ENCODE assay signal across 8 cellular contexts in the genomic region with DNA sequence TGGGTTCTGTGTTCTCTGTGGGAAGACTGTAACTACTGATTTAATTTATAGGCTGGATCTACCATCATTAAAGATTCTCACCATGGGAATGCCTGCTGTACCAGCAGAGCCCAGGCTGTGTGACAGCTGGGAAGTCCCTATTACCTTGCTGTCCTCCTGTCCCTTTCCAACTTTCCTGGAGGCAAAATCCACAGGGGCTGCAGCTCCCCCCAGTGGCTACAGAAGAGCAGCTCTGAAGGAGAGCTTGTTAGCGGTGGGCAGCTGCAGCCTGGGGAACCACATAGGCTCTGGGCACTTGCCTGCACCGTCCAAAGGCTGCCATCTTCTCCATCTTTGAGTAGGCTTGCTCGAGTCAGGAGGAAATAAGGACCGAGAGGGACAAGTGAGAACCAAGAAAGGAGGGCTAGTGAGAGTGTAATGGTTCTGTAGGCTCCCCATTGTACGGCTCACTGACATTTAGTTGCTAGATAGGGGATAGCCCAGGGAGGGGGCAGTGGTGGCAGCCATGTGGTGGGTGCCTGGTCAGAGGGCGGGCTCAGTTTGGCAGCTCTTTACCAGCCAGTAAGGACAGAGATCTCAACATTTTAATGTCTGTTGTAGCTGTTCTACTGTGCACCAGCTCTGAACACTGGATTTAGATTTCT.
DNase-seq lines count a peak whose midpoint lies in the region; ATAC-seq and TF ChIP-seq lines count a peak whose summit lies in the region.

No MANE protein-coding gene starts in this region.

- H3K27me3 Mint-ChIP-seq in activated naive CD8-positive, alpha-beta T cell treated with anti-CD3 and anti-CD28 coated beads for 36 hours, result peaks cover 3% of the 10 kb centered on the region
- no peaks in the 10 kb centered on the region for H3K27me3 Mint-ChIP-seq in progenitor cell of endocrine pancreas

- POLR2A ChIA-PET in A673 (lab: Charles Lee; ENCODE audit: low non-redundant PET), result no interaction called here

- CTCF ChIA-PET in A673 (lab: Charles Lee), result interaction anchor here (0.6 to 2.2 kb wide), 6 partner anchors 162 to 237 kb away, joined by 3 to 15 read pairs (median 10); a partner anchor contains a TSS

- TF ChIP-seq CTCF in A673 (conservative IDR thresholded peaks at IDR 0.05; ENCODE audit: low read depth, low read length) (peak; percentile 86), progenitor cell of endocrine pancreas (IDR thresholded peaks at IDR 0.05; ENCODE audit: unreplicated experiment) (peak; percentile 78)

- DNase-seq in A673 (ENCODE audit: low spot score) (peak; percentile 83), NCI-H2171 (lab: John Stamatoyannopoulos, UW) (peak; percentile 69), Right ventricle myocardium inferior (ENCODE audit: missing footprints) (peak; percentile 72), progenitor cell of endocrine pancreas (ENCODE audit: low spot score, unreplicated experiment) (peak; percentile 44)
- peak; percentile 32 for DNase-seq in activated naive CD8-positive, alpha-beta T cell treated with anti-CD3 and anti-CD28 coated beads for 36 hours
- no peak for DNase-seq in activated CD4-positive, CD25-positive, alpha-beta regulatory T cell (lab: John Stamatoyannopoulos, UW)

- no peak overlapping the region for H3K4me3 Mint-ChIP-seq in activated naive CD8-positive, alpha-beta T cell treated with anti-CD3 and anti-CD28 coated beads for 36 hours
- H3K4me3 Mint-ChIP-seq in progenitor cell of endocrine pancreas (ENCODE audit: low read depth), result no peak overlapping the region

- no peaks in the 10 kb centered on the region for H3K9me3 ChIP-seq in A673 (ENCODE audit: low read depth, low read length, poor library complexity, severe bottlenecking)

- H3K36me3 Mint-ChIP-seq in activated naive CD8-positive, alpha-beta T cell treated with anti-CD3 and anti-CD28 coated beads for 36 hours, result no peaks in the 10 kb centered on the region
- H3K36me3 Mint-ChIP-seq in progenitor cell of endocrine pancreas (ENCODE audit: insufficient read depth), result no peaks in the 10 kb centered on the region

- ATAC-seq in GM18502 (IDR thresholded peaks at IDR 0.05; ENCODE audit: poor library complexity, unreplicated experiment) (peak; percentile 66), HG02970 (IDR thresholded peaks at IDR 0.05; ENCODE audit: low FRiP score, unreplicated experiment) (peak; percentile 79), Right ventricle myocardium inferior (peak; percentile 87)

- BruUV-seq in A673 (replicated peaks; lab: Mats Ljungman, UMichigan), result no TSS peak

- H3K9me3 Mint-ChIP-seq in activated naive CD8-positive, alpha-beta T cell treated with anti-CD3 and anti-CD28 coated beads for 36 hours, result no peaks in the 10 kb centered on the region
- H3K9me3 Mint-ChIP-seq in progenitor cell of endocrine pancreas (ENCODE audit: low read depth), result no peaks in the 10 kb centered on the region

- H3K4me3 ChIP-seq in A673 (ENCODE audit: low read depth, low read length, poor library complexity, severe bottlenecking), result no peak overlapping the region

- H3K27me3 ChIP-seq in A673 (replicated peaks; ENCODE audit: insufficient read depth, low read depth, low read length, poor library complexity), result peaks cover 5% of the 10 kb centered on the region

- H3K36me3 ChIP-seq in A673 (ENCODE audit: insufficient read depth, low read length, poor library complexity, severe bottlenecking), result no peaks in the 10 kb centered on the region

- no peaks in the 10 kb centered on the region for H3K4me1 Mint-ChIP-seq in activated naive CD8-positive, alpha-beta T cell treated with anti-CD3 and anti-CD28 coated beads for 36 hours
- peaks cover 3% of the 10 kb centered on the region for H3K4me1 Mint-ChIP-seq in progenitor cell of endocrine pancreas (ENCODE audit: low read depth)

- no peaks in the 10 kb centered on the region for H3K4me1 ChIP-seq in A673 (ENCODE audit: insufficient read depth, low read length, poor library complexity, severe bottlenecking)

- no peak overlapping the region for H3K27ac ChIP-seq in A673 (ENCODE audit: low read depth, low read length, poor library complexity, severe bottlenecking)

- intact Hi-C loops in A673 (cut with micrococcal nuclease; ENCODE audit: unreplicated experiment), result loop anchor here (5.0 kb wide), 3 partner anchors 164 to 464 kb away; no protein-coding TSS in a partner anchor
- intact Hi-C loops in Right ventricle myocardium inferior (cut with DNase I), result loop anchor here (1.0 to 5.0 kb wide), 3 partner anchors 162 to 464 kb away; no protein-coding TSS in a partner anchor

- H3K27ac Mint-ChIP-seq in activated naive CD8-positive, alpha-beta T cell treated with anti-CD3 and anti-CD28 coated beads for 36 hours, result no peak overlapping the region
- no peak overlapping the region for H3K27ac Mint-ChIP-seq in progenitor cell of endocrine pancreas

Comparison
In these comparisons a context has a peak if more than half of its experiments do, and no peak if none do; other contexts are left out.
1. DNase-seq: peak in A673 (single experiment), NCI-H2171 (single experiment), activated naive CD8-positive, alpha-beta T cell treated with anti-CD3 and anti-CD28 coated beads for 36 hours (single experiment), Right ventricle myocardium inferior (single experiment) and progenitor cell of endocrine pancreas (single experiment); none in activated CD4-positive, CD25-positive, alpha-beta regulatory T cell (0 of 4).
2. Peak in every context shown above with its lines, with median percentiles within 50 percentile points of each other: ATAC-seq.